ENCODE assay signal across 1 cellular context in the genomic region with DNA sequence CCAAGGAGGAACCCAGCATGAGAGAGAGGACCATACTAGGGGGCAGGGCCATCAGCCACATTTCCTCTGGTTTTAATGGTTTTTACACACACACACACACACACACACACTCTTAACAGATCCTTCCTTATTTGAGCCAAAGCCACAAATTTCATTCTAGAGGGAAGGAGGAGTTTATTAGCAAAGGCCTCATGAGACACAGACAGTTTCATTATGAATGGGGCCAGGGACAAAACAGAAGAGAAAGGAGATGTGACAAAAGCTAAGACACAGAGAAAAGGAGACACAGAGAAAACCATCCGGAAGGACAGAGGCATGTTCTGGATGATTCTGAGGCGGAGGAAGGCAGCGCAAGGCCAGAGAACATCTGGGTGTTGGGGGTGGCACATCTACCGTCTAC.
TF ChIP-seq lines count a peak whose summit lies in the region.

No MANE protein-coding gene starts in this region.

TF ChIP-seq in GM12878, 131 proteins besides CTCF, POLR2A, EP300 and RAD21 (continued from another document and continues in another):
- TF ChIP-seq KAT2A (conservative IDR thresholded peaks at IDR 0.05; ENCODE audit: control insufficient read depth, low read depth, low read length) (no peak), CBX5 (IDR thresholded peaks at IDR 0.05; ENCODE audit: low read depth) (no peak), POLR2AphosphoS5 (IDR thresholded peaks at IDR 0.05; ENCODE audit: low read length) (0 out of 2 replicates have a peak, but pooled peaks have one; percentile 56), MAX (IDR thresholded peaks at IDR 0.05; ENCODE audit: low read depth, low read length) (no peak), GATAD2B (conservative IDR thresholded peaks at IDR 0.05; ENCODE audit: low read depth) (peak; percentile 22; the same call in 1 of the 2 replicates), ATF7 (IDR thresholded peaks at IDR 0.05; ENCODE audit: low read depth) (peak; percentile 81), IRF4 (IDR thresholded peaks at IDR 0.05; ENCODE audit: low read depth, low read length) (peak; percentile 93), MTA3 (IDR thresholded peaks at IDR 0.05; ENCODE audit: borderline replicate concordance, low read length) (peak; percentile 57; the same call in 1 of the 2 replicates), POLR2AphosphoS2 (IDR thresholded peaks at IDR 0.05; ENCODE audit: low read depth, low read length) (no peak), SIN3A (IDR thresholded peaks at IDR 0.05; ENCODE audit: low read depth, low read length) (no peak; the same call in 1 of the 2 replicates), TCF3 (IDR thresholded peaks at IDR 0.05; ENCODE audit: borderline replicate concordance, insufficient read depth, low read depth, low read length) (no peak), USF2 (IDR thresholded peaks at IDR 0.05; ENCODE audit: borderline replicate concordance, low read depth, low read length) (no peak), CREB1 (IDR thresholded peaks at IDR 0.05; ENCODE audit: low read depth) (peak; percentile 38; the same call in 1 of the 2 replicates), ZSCAN29 (IDR thresholded peaks at IDR 0.05) (no peak), PAX5 (IDR thresholded peaks at IDR 0.05; ENCODE audit: borderline replicate concordance, low read depth, low read length) (peak; percentile 55; the same call in 1 of the 2 replicates), MXI1 (IDR thresholded peaks at IDR 0.05; ENCODE audit: low read depth, low read length) (peak; percentile 62; the same call in 1 of the 2 replicates), SUPT20H (IDR thresholded peaks at IDR 0.05; ENCODE audit: borderline replicate concordance, control insufficient read depth, low read depth, low read length) (no peak), ZNF687 (IDR thresholded peaks at IDR 0.05) (peak; percentile 77), TCF12 (IDR thresholded peaks at IDR 0.05; ENCODE audit: low read depth, low read length) (0 out of 2 replicates have a peak, but pooled peaks have one; percentile 21), STAT1 (conservative IDR thresholded peaks at IDR 0.05) (no peak), ATF2 (IDR thresholded peaks at IDR 0.05; ENCODE audit: low read length) (peak; percentile 87), NKRF (conservative IDR thresholded peaks at IDR 0.05) (no peak), SUZ12 (IDR thresholded peaks at IDR 0.05; ENCODE audit: unreplicated experiment) (no peak)
- TF ChIP-seq, protein P1, sequence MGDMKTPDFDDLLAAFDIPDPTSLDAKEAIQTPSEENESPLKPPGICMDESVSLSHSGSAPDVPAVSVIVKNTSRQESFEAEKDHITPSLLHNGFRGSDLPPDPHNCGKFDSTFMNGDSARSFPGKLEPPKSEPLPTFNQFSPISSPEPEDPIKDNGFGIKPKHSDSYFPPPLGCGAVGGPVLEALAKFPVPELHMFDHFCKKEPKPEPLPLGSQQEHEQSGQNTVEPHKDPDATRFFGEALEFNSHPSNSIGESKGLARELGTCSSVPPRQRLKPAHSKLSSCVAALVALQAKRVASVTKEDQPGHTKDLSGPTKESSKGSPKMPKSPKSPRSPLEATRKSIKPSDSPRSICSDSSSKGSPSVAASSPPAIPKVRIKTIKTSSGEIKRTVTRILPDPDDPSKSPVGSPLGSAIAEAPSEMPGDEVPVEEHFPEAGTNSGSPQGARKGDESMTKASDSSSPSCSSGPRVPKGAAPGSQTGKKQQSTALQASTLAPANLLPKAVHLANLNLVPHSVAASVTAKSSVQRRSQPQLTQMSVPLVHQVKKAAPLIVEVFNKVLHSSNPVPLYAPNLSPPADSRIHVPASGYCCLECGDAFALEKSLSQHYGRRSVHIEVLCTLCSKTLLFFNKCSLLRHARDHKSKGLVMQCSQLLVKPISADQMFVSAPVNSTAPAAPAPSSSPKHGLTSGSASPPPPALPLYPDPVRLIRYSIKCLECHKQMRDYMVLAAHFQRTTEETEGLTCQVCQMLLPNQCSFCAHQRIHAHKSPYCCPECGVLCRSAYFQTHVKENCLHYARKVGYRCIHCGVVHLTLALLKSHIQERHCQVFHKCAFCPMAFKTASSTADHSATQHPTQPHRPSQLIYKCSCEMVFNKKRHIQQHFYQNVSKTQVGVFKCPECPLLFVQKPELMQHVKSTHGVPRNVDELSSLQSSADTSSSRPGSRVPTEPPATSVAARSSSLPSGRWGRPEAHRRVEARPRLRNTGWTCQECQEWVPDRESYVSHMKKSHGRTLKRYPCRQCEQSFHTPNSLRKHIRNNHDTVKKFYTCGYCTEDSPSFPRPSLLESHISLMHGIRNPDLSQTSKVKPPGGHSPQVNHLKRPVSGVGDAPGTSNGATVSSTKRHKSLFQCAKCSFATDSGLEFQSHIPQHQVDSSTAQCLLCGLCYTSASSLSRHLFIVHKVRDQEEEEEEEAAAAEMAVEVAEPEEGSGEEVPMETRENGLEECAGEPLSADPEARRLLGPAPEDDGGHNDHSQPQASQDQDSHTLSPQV (IDR thresholded peaks at IDR 0.05) = no peak
- TF ChIP-seq, protein P2, sequence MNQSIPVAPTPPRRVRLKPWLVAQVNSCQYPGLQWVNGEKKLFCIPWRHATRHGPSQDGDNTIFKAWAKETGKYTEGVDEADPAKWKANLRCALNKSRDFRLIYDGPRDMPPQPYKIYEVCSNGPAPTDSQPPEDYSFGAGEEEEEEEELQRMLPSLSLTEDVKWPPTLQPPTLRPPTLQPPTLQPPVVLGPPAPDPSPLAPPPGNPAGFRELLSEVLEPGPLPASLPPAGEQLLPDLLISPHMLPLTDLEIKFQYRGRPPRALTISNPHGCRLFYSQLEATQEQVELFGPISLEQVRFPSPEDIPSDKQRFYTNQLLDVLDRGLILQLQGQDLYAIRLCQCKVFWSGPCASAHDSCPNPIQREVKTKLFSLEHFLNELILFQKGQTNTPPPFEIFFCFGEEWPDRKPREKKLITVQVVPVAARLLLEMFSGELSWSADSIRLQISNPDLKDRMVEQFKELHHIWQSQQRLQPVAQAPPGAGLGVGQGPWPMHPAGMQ (IDR thresholded peaks at IDR 0.05; ENCODE audit: borderline replicate concordance) = no peak
- TF ChIP-seq, protein P3, sequence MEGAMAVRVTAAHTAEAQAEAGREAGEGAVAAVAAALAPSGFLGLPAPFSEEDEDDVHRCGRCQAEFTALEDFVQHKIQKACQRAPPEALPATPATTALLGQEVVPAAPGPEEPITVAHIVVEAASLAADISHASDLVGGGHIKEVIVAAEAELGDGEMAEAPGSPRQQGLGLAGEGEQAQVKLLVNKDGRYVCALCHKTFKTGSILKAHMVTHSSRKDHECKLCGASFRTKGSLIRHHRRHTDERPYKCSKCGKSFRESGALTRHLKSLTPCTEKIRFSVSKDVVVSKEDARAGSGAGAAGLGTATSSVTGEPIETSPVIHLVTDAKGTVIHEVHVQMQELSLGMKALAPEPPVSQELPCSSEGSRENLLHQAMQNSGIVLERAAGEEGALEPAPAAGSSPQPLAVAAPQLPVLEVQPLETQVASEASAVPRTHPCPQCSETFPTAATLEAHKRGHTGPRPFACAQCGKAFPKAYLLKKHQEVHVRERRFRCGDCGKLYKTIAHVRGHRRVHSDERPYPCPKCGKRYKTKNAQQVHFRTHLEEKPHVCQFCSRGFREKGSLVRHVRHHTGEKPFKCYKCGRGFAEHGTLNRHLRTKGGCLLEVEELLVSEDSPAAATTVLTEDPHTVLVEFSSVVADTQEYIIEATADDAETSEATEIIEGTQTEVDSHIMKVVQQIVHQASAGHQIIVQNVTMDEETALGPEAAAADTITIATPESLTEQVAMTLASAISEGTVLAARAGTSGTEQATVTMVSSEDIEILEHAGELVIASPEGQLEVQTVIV (IDR thresholded peaks at IDR 0.05; ENCODE audit: borderline replicate concordance, partially characterized antibody) = no peak
- TF ChIP-seq, protein P4, sequence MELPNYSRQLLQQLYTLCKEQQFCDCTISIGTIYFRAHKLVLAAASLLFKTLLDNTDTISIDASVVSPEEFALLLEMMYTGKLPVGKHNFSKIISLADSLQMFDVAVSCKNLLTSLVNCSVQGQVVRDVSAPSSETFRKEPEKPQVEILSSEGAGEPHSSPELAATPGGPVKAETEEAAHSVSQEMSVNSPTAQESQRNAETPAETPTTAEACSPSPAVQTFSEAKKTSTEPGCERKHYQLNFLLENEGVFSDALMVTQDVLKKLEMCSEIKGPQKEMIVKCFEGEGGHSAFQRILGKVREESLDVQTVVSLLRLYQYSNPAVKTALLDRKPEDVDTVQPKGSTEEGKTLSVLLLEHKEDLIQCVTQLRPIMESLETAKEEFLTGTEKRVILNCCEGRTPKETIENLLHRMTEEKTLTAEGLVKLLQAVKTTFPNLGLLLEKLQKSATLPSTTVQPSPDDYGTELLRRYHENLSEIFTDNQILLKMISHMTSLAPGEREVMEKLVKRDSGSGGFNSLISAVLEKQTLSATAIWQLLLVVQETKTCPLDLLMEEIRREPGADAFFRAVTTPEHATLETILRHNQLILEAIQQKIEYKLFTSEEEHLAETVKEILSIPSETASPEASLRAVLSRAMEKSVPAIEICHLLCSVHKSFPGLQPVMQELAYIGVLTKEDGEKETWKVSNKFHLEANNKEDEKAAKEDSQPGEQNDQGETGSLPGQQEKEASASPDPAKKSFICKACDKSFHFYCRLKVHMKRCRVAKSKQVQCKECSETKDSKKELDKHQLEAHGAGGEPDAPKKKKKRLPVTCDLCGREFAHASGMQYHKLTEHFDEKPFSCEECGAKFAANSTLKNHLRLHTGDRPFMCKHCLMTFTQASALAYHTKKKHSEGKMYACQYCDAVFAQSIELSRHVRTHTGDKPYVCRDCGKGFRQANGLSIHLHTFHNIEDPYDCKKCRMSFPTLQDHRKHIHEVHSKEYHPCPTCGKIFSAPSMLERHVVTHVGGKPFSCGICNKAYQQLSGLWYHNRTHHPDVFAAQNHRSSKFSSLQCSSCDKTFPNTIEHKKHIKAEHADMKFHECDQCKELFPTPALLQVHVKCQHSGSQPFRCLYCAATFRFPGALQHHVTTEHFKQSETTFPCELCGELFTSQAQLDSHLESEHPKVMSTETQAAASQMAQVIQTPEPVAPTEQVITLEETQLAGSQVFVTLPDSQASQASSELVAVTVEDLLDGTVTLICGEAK (IDR thresholded peaks at IDR 0.05; ENCODE audit: borderline replicate concordance) = no peak
- TF ChIP-seq, protein P5, sequence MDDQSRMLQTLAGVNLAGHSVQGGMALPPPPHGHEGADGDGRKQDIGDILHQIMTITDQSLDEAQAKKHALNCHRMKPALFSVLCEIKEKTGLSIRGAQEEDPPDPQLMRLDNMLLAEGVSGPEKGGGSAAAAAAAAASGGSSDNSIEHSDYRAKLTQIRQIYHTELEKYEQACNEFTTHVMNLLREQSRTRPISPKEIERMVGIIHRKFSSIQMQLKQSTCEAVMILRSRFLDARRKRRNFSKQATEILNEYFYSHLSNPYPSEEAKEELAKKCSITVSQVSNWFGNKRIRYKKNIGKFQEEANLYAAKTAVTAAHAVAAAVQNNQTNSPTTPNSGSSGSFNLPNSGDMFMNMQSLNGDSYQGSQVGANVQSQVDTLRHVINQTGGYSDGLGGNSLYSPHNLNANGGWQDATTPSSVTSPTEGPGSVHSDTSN (IDR thresholded peaks at IDR 0.05; ENCODE audit: insufficient replicate concordance, low read depth, low read length) = no peak
